ENCODE assay signal across 8 cellular contexts in the genomic region with DNA sequence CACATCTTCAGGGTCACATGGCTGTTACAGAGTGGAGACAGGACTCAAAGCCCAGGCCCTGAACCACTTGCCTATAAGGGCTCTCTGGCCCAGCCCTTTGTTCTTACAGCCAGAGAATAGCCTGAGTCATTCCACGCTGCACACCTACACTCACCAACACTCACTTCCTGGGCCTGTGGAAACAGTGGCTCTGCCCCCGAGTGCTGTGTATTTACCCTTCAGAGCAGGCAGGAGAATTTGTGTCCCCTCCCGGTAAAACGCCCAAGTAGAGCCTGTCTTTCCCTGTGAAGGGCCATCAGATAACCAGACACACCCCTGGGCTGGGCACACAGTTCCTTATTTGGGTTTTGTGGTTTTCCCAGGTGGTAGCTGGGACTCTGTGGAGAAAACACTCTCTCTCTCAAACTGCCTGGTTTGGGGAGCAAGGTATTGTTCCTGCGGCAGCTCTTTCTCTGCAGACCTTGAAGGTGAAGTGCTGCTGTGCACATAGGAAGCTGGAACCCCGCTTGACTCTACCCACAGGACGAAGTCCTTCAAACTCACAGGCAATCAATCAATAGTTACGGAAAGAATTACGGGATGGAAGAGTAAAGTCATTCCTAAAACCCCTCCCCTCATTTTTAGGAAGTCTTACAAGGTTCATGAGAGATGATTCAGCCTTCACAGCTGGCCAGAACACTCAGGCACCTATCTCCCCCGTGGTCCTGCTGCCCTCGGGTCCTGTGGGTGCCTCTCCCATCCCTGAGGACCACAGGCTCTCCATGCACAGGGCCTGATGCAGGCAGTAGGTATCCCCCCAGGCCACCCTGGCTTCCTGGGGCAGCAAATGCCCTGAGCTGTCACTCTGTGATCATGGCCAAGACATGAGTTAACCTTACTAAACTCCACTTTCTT. TPM values are rescaled to one million over a fixed set of nuclear protein-coding genes. Genes with fewer than 3 reads are reported as not detected.
DNase-seq lines count a peak whose midpoint lies in the region; ATAC-seq and TF ChIP-seq lines count a peak whose summit lies in the region.

No MANE protein-coding gene starts in this region.

- H3K27me3 Mint-ChIP-seq in activated T-helper 2 cell treated with anti-CD3 and anti-CD28 coated beads, Interferon-gamma antibody, Interleukin-2, Interleukin-4, amounts not matched to agents 10 μg/mL and 5 μg/mL and 100 μg/mL, durations not matched to agents 14 hours and 24 hours and 36 hours (ENCODE audit: low read depth) = peaks cover 22% of the 10 kb centered on the region

- H3K18ac ChIP-seq in mesenchymal stem cell (ENCODE audit: low read depth in 1 of 2, low read length in 2 of 2) = peak overlapping the region in 1 of 2 experiments; percentile 13

- peaks cover 25% of the 10 kb centered on the region for H3K4me1 Mint-ChIP-seq in activated T-helper 2 cell treated with anti-CD3 and anti-CD28 coated beads, Interferon-gamma antibody, Interleukin-2, Interleukin-4, amounts not matched to agents 10 μg/mL and 5 μg/mL and 100 μg/mL, durations not matched to agents 14 hours and 24 hours and 36 hours (ENCODE audit: low read depth)

- H3K36me3 Mint-ChIP-seq in activated T-helper 2 cell treated with anti-CD3 and anti-CD28 coated beads, Interferon-gamma antibody, Interleukin-2, Interleukin-4, amounts not matched to agents 10 μg/mL and 5 μg/mL and 100 μg/mL, durations not matched to agents 14 hours and 24 hours and 36 hours (ENCODE audit: low read depth) = no peaks in the 10 kb centered on the region

- H2BK5ac ChIP-seq in mesenchymal stem cell (ENCODE audit: low read depth, low read length, poor library complexity, severe bottlenecking) = no peak overlapping the region

- H2AFZ ChIP-seq in mesenchymal stem cell (ENCODE audit: low read depth, low read length) = peak overlapping the region; percentile 5

- H3K27ac Mint-ChIP-seq in activated T-helper 2 cell treated with anti-CD3 and anti-CD28 coated beads, Interferon-gamma antibody, Interleukin-2, Interleukin-4, amounts not matched to agents 10 μg/mL and 5 μg/mL and 100 μg/mL, durations not matched to agents 14 hours and 24 hours and 36 hours = peak overlapping the region; percentile 76

- no peaks in the 10 kb centered on the region for H3K9me3 Mint-ChIP-seq in activated T-helper 2 cell treated with anti-CD3 and anti-CD28 coated beads, Interferon-gamma antibody, Interleukin-2, Interleukin-4, amounts not matched to agents 10 μg/mL and 5 μg/mL and 100 μg/mL, durations not matched to agents 14 hours and 24 hours and 36 hours

- H4K8ac ChIP-seq in mesenchymal stem cell (ENCODE audit: low read length) = no peak overlapping the region

- H3K4me3 ChIP-seq in left ventricle myocardium inferior (no peak overlapping the region), mesenchymal stem cell (ENCODE audit: insufficient read depth in 1 of 2, low read depth in 1 of 2, low read length in 2 of 2) (no peak overlapping the region)

- peak overlapping the region in 1 of 2 experiments; percentile 32 for H2BK12ac ChIP-seq in mesenchymal stem cell (ENCODE audit: low read length in 2 of 2)

- intact Hi-C loops in left ventricle myocardium superior (cut with micrococcal nuclease) (no loop called here), left ventricle myocardium inferior (cut with micrococcal nuclease) (no loop called here)
- intact Hi-C loops in activated T-helper 2 cell treated with anti-CD3 and anti-CD28 coated beads, Interferon-gamma antibody, Interleukin-2, Interleukin-4, amounts not matched to agents 10 μg/mL and 5 μg/mL and 100 μg/mL, durations not matched to agents 14 hours and 24 hours and 36 hours (cut with micrococcal nuclease) = loop anchor here (5.0 to 10.0 kb wide), 2 partner anchors 144 to 233 kb away; a partner anchor contains a TSS

- H3K4me1 ChIP-seq in left ventricle myocardium inferior = peaks cover 17% of the 10 kb centered on the region
- peaks cover 12% of the 10 kb centered on the region for H3K4me1 ChIP-seq in mesenchymal stem cell (ENCODE audit: control insufficient read depth, insufficient read depth, low read depth, low read length)

- H2BK15ac ChIP-seq in mesenchymal stem cell (ENCODE audit: low read depth, poor library complexity, severe bottlenecking) = no peak overlapping the region

- DNase-seq in left ventricle myocardium superior (no peak), left ventricle myocardium inferior (no peak), mesenchymal stem cell (no peak), GOT3 (lab: John Stamatoyannopoulos, UW) (no peak), iPS-NIHi7 (ENCODE audit: extremely low spot score) (no peak), SK-N-DZ (ENCODE audit: low spot score) (no peak)
- peak; percentile 18 for DNase-seq in activated T-helper 2 cell treated with anti-CD3 and anti-CD28 coated beads, Interferon-gamma antibody, Interleukin-2, Interleukin-4, amounts not matched to agents 10 μg/mL and 5 μg/mL and 100 μg/mL, durations not matched to agents 14 hours and 24 hours and 36 hours (ENCODE audit: low spot score)

- H3K36me3 ChIP-seq in left ventricle myocardium inferior = no peaks in the 10 kb centered on the region
- no peaks in the 10 kb centered on the region for H3K36me3 ChIP-seq in mesenchymal stem cell (ENCODE audit: control insufficient read depth in 1 of 2, insufficient read depth in 2 of 2, low read depth in 1 of 2, low read length in 2 of 2)

- no peak for TF ChIP-seq CTCF in left ventricle myocardium inferior (IDR thresholded peaks at IDR 0.05; ENCODE audit: borderline replicate concordance)

- no peak overlapping the region for H3K4me3 Mint-ChIP-seq in activated T-helper 2 cell treated with anti-CD3 and anti-CD28 coated beads, Interferon-gamma antibody, Interleukin-2, Interleukin-4, amounts not matched to agents 10 μg/mL and 5 μg/mL and 100 μg/mL, durations not matched to agents 14 hours and 24 hours and 36 hours (ENCODE audit: low read depth)

- no peak overlapping the region for H2AK5ac ChIP-seq in mesenchymal stem cell (ENCODE audit: low read length, severe bottlenecking)

- H3K4ac ChIP-seq in mesenchymal stem cell (ENCODE audit: low read depth in 1 of 2, low read length in 2 of 2) = no peak overlapping the region

- peaks cover 31% of the 10 kb centered on the region for H3K27me3 ChIP-seq in left ventricle myocardium inferior (ENCODE audit: low read depth)
- H3K27me3 ChIP-seq in mesenchymal stem cell (ENCODE audit: control insufficient read depth in 1 of 2, insufficient read depth in 1 of 2, low read length in 2 of 2) = peaks cover 27 to 36% of the 10 kb centered on the region in 2 experiments

- ATAC-seq in left ventricle myocardium superior = peak; percentile 15
- no peak for ATAC-seq in GM18505 (IDR thresholded peaks at IDR 0.05; ENCODE audit: unreplicated experiment)

- H3K27ac ChIP-seq in left ventricle myocardium inferior (replicated peaks) = no peak overlapping the region
- H3K27ac ChIP-seq in mesenchymal stem cell (ENCODE audit: low read length, poor library complexity, severe bottlenecking) = no peak overlapping the region

- TF ChIP-seq POLR2A in GM18505 (IDR thresholded peaks at IDR 0.05; ENCODE audit: borderline replicate concordance, extremely low read depth, insufficient read depth, insufficient read length) = no peak

- no peak overlapping the region for H3K23ac ChIP-seq in mesenchymal stem cell (ENCODE audit: low read length in 2 of 2)

- no peak overlapping the region for H3K4me2 ChIP-seq in mesenchymal stem cell (ENCODE audit: low read length, poor library complexity, severe bottlenecking)

- 75% methylated on average over 11 of the region's 11 CpGs for WGBS in mesenchymal stem cell

- H2BK120ac ChIP-seq in mesenchymal stem cell (ENCODE audit: low read depth, low read length) = no peak overlapping the region

- no peak overlapping the region for H3K9ac ChIP-seq in mesenchymal stem cell (ENCODE audit: low read length)

- H3K9me3 ChIP-seq in left ventricle myocardium inferior (replicated peaks) (no peaks in the 10 kb centered on the region), mesenchymal stem cell (ENCODE audit: control insufficient read depth, low read length) (no peaks in the 10 kb centered on the region)

- H3K79me1 ChIP-seq in mesenchymal stem cell (replicated peaks; ENCODE audit: low read length, poor library complexity, severe bottlenecking) = no peaks in the 10 kb centered on the region

- no peak overlapping the region for H4K91ac ChIP-seq in mesenchymal stem cell (ENCODE audit: low read length)

- peak overlapping the region in 1 of 2 experiments; percentile 93 for H3K14ac ChIP-seq in mesenchymal stem cell (ENCODE audit: low read length in 2 of 2)

RNA-seq across cellular contexts. Expression of a gene that starts 20.3 kb away (rescaled TPM):
- total RNA-seq in left ventricle myocardium superior (0.35 TPM), left ventricle myocardium inferior (0.30 TPM)
- total RNA-seq in activated T-helper 2 cell treated with anti-CD3 and anti-CD28 coated beads, Interferon-gamma antibody, Interleukin-2, Interleukin-4, amounts not matched to agents 10 μg/mL and 5 μg/mL and 100 μg/mL, durations not matched to agents 14 hours and 24 hours and 36 hours = 0.30 TPM in 2 replicates
- 0.62 TPM for polyA plus RNA-seq in mesenchymal stem cell (2013, experiment 1 of 2)
- 0.71 TPM for polyA plus RNA-seq in mesenchymal stem cell (2013, experiment 2 of 2)
- polyA plus RNA-seq in SK-N-DZ (2014; cell fraction: cytosol; rRNA removed) = 4.9 and 6.4 TPM in 2 replicates
- 6.0 and 7.1 TPM in 2 replicates for polyA plus RNA-seq in SK-N-DZ (2014; cell fraction: nucleus; rRNA removed)

RNA-seq across cellular contexts. Expression of a gene that starts 59.7 kb away (rescaled TPM):
- not detected for total RNA-seq in left ventricle myocardium superior
- total RNA-seq in left ventricle myocardium inferior = not detected
- total RNA-seq in activated T-helper 2 cell treated with anti-CD3 and anti-CD28 coated beads, Interferon-gamma antibody, Interleukin-2, Interleukin-4, amounts not matched to agents 10 μg/mL and 5 μg/mL and 100 μg/mL, durations not matched to agents 14 hours and 24 hours and 36 hours = not detected in 2 replicates
- polyA plus RNA-seq in mesenchymal stem cell (2013, experiment 1 of 2) = 3.7 TPM
- 3.2 TPM for polyA plus RNA-seq in mesenchymal stem cell (2013, experiment 2 of 2)
- 0.15 TPM in 1 of 2 replicates, not detected in the other for polyA plus RNA-seq in SK-N-DZ (2014; cell fraction: cytosol; rRNA removed)
- 0.27 TPM in 1 of 2 replicates, not detected in the other for polyA plus RNA-seq in SK-N-DZ (2014; cell fraction: nucleus; rRNA removed)
